33 cellular contexts compared by ENCODE assay signal in the genomic region with DNA sequence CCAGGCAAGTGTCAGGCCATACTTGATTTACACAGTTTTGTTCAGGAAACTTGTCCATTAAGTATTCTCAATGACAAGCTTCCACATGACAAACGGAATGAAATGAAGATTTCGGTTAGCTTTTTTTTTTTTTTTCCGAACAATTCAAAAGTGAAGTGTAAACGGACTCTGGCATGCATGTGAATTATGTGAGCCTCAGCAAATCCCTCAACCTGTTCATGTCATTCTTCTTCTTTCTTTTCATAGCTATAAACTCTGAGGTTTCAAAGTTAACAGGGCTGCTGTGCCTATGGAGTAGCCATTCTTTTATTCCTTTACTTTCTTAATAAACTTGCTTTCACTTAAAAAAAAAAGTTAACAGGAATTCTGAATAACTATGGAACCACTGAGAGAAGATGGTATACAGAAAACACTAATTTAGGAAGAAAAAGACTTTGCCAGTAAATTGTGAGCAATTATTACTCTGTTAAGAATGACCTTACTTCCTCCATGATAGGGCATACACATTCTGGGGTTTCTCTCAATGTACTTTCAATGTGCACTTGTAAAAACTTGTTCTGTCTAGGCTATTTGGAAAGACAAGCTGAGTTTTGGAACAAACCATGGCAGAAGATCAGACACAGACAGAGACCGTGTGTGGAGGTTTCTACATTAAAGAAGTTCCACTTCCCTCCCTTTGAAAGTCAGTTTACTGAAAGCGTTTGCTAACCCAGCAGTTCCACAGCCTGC.
A peak's percentile ranks its signal among the peaks of the same experiment; 100 is the strongest.
DNase-seq lines count a peak whose midpoint lies in the region; ATAC-seq, FAIRE-seq and TF ChIP-seq lines count a peak whose summit lies in the region.
"Had no signal": no experiment of that assay in that cellular context is flagged by ENCODE, and none has a peak within 500 bp of the region (broad histone marks: within the 10 kb centered on the region; RNA-seq: fewer than 3 reads in every experiment).

No MANE protein-coding gene starts in this region.

- no peak overlapping the region for H2BK120ac ChIP-seq in IMR-90 (ENCODE audit: low read depth, low read length)

- 0 out of 2 replicates have a peak overlapping the region, but pooled peaks have one; percentile 20 for H2AK5ac ChIP-seq in IMR-90 (ENCODE audit: low read depth, low read length)

- H3K9ac ChIP-seq in IMR-90 (ENCODE audit: low read depth, low read length): no peak overlapping the region

- WGBS in IMR-90 (ENCODE audit: extremely low coverage in 2 of 2, insufficient read length in 1 of 2), 2 experiments: 100% methylated on average over 2 of the region's 6 CpGs; no CpG with 5 or more reads in 1 of the 2 experiments

- H2AFZ ChIP-seq in IMR-90 (replicated peaks; ENCODE audit: low read length, poor library complexity): no peak overlapping the region

- intact Hi-C loops in CD4-positive, alpha-beta T cell (cut with DNase I, micrococcal nuclease): no loop called here
- intact Hi-C loops in IMR-90 (cut with micrococcal nuclease): no loop called here

- H3K27me3 Mint-ChIP-seq in CD4-positive, alpha-beta T cell: no peaks in the 10 kb centered on the region
- no peaks in the 10 kb centered on the region for H3K27me3 Mint-ChIP-seq in mesothelial cell of epicardium (ENCODE audit: low read depth)
- H3K27me3 Mint-ChIP-seq in endothelial cell (ENCODE audit: unreplicated experiment): peaks cover 5% of the 10 kb centered on the region
- H3K27me3 Mint-ChIP-seq: activated naive CD4-positive, alpha-beta T cell treated with anti-CD3 and anti-CD28 coated beads, Interleukin-2, amount 10 ng/mL, durations not matched to agents 7 days and 5 days; central memory CD8-positive, alpha-beta T cell; memory B cell; naive B cell; stimulated activated naive CD8-positive, alpha-beta T cell treated with anti-CD3 and anti-CD28 coated beads, Interleukin-15, Interleukin-2, amounts not matched to agents 100 ng/mL and 50 ng/mL, for 24 hours; T-cell had no signal

- H3K36me3 ChIP-seq in IMR-90 (ENCODE audit: control insufficient read depth, insufficient read depth, low read length) (peaks cover 15% of the 10 kb centered on the region), bronchial epithelial cell (ENCODE audit: control insufficient read depth, insufficient read depth, low read length) (peaks cover 8% of the 10 kb centered on the region)

- no peak for TF ChIP-seq POLR2A in IMR-90 (IDR thresholded peaks at IDR 0.05; ENCODE audit: low read depth, low read length)

- peaks cover 9% of the 10 kb centered on the region for H3K4me1 ChIP-seq in IMR-90 (ENCODE audit: control insufficient read depth, insufficient read depth, low read length)

- dilution Hi-C loops in IMR-90 (cut with HindIII; ENCODE audit: low sequenced_read_pairs, unreplicated experiment): no loop called here

- no peak overlapping the region for H3K14ac ChIP-seq in IMR-90 (replicated peaks; ENCODE audit: low read depth, low read length)

- H3K27ac ChIP-seq in CD4-positive, alpha-beta T cell (ENCODE audit: low read depth, low read length): no peak overlapping the region
- H3K27ac ChIP-seq in IMR-90 (ENCODE audit: insufficient read depth, low read length): no peak overlapping the region
- H3K27ac ChIP-seq: HL-60, pancreas had no signal

- peaks cover 11% of the 10 kb centered on the region for H3K9me1 ChIP-seq in IMR-90 (ENCODE audit: insufficient read depth, low read length)

- peak overlapping the region; percentile 24 for H3K27ac Mint-ChIP-seq in CD4-positive, alpha-beta T cell
- H3K27ac Mint-ChIP-seq in mesothelial cell of epicardium (peak overlapping the region; percentile 80), endothelial cell (ENCODE audit: unreplicated experiment) (no peak overlapping the region)
- H3K27ac Mint-ChIP-seq: activated naive CD4-positive, alpha-beta T cell treated with anti-CD3 and anti-CD28 coated beads, Interleukin-2, amount 10 ng/mL, durations not matched to agents 7 days and 5 days; CD14-positive monocyte; stimulated activated naive CD8-positive, alpha-beta T cell treated with anti-CD3 and anti-CD28 coated beads, Interleukin-15, Interleukin-2, amounts not matched to agents 100 ng/mL and 50 ng/mL, for 24 hours; T-cell had no signal

- peak; percentile 24 for ATAC-seq in CD4-positive, alpha-beta T cell (ENCODE audit: poor library complexity)
- ATAC-seq in IMR-90 (ENCODE audit: low read depth) (no peak), HG02798 (IDR thresholded peaks at IDR 0.05; ENCODE audit: poor library complexity, unreplicated experiment) (no peak)
- ATAC-seq: activated T-cell treated with anti-CD3 and anti-CD28 coated beads, Interleukin-2, amount 50 U/mL, for 72 hours; HCT116; left cardiac atrium; Panc1; pancreas; right cardiac atrium had no signal

- H3K36me3 Mint-ChIP-seq in CD4-positive, alpha-beta T cell (ENCODE audit: low read depth): peaks cover 64% of the 10 kb centered on the region
- H3K36me3 Mint-ChIP-seq in mesothelial cell of epicardium (peaks cover 30% of the 10 kb centered on the region), endothelial cell (ENCODE audit: low read depth, unreplicated experiment) (peaks cover 17% of the 10 kb centered on the region)

- TF ChIP-seq RAD21 in IMR-90 (IDR thresholded peaks at IDR 0.05; ENCODE audit: low read length): no peak

- H3K4me3 Mint-ChIP-seq in CD4-positive, alpha-beta T cell: no peak overlapping the region
- H3K4me3 Mint-ChIP-seq in mesothelial cell of epicardium (no peak overlapping the region), endothelial cell (ENCODE audit: unreplicated experiment) (no peak overlapping the region)
- H3K4me3 Mint-ChIP-seq: activated naive CD4-positive, alpha-beta T cell treated with anti-CD3 and anti-CD28 coated beads, Interleukin-2, amount 10 ng/mL, durations not matched to agents 7 days and 5 days; activated T-cell treated with anti-CD3 and anti-CD28 coated beads, Interleukin-2, amount 50 U/mL, for 72 hours; CD14-positive monocyte; central memory CD8-positive, alpha-beta T cell; memory B cell; naive B cell; stimulated activated naive CD8-positive, alpha-beta T cell treated with anti-CD3 and anti-CD28 coated beads, Interleukin-15, Interleukin-2, amounts not matched to agents 100 ng/mL and 50 ng/mL, for 24 hours; T-cell had no signal

- CTCF ChIA-PET in CD4-positive, alpha-beta T cell (lab: Charles Lee): no interaction called here
- CTCF ChIA-PET in IMR-90 (lab: Yijun Ruan, JAX): interaction anchor here (0.6 kb wide), 3 partner anchors 16 to 263 kb away, joined by 3 read pairs; no protein-coding TSS in a partner anchor

- no peak overlapping the region for H2BK15ac ChIP-seq in IMR-90 (ENCODE audit: low read depth, low read length)

- FAIRE-seq in bronchial epithelial cell (lab: Jason Lieb, UNC): no peak
- FAIRE-seq: endothelial cell of umbilical vein, GM19239, pancreas, TTC549 had no signal

- H4K5ac ChIP-seq in IMR-90 (ENCODE audit: low read depth, low read length): no peak overlapping the region

- no peak for TF ChIP-seq CTCF in CD4-positive, alpha-beta T cell (IDR thresholded peaks at IDR 0.05)
- TF ChIP-seq CTCF in IMR-90 (conservative IDR thresholded peaks at IDR 0.05; ENCODE audit: low read depth, low read length): no peak
- TF ChIP-seq CTCF in bronchial epithelial cell (IDR thresholded peaks at IDR 0.05; ENCODE audit: insufficient read depth, low read length, severe bottlenecking): no peak
- TF ChIP-seq CTCF in mesothelial cell of epicardium (IDR thresholded peaks at IDR 0.05; ENCODE audit: unreplicated experiment): no peak
- no peak for TF ChIP-seq CTCF in endothelial cell (IDR thresholded peaks at IDR 0.05; ENCODE audit: unreplicated experiment)

- no peak overlapping the region for H3K23ac ChIP-seq in IMR-90 (ENCODE audit: low read depth, low read length)

- in situ Hi-C loops in IMR-90 (cut with MboI; ENCODE audit: low sequenced_read_pairs): no loop called here

- no peak overlapping the region for H3K4me2 ChIP-seq in IMR-90 (ENCODE audit: low read depth, low read length)

- no peak for DNase-seq in CD4-positive, alpha-beta T cell
- DNase-seq in IMR-90: no peak
- DNase-seq in bronchial epithelial cell (ENCODE audit: low read depth): peak; percentile 79
- no peak for DNase-seq in mesothelial cell of epicardium (ENCODE audit: low spot score in 2 of 2, unreplicated experiment in 2 of 2)
- DNase-seq in kidney tubule cell (ENCODE audit: low spot score): no peak
- DNase-seq in NCI-H69 (lab: John Stamatoyannopoulos, UW): no peak
- DNase-seq in endothelial cell (ENCODE audit: low spot score): no peak
- DNase-seq: activated CD4-positive, alpha-beta T cell treated with anti-CD3 and anti-CD28 coated beads for 1 hour; activated naive CD4-positive, alpha-beta T cell treated with anti-CD3 and anti-CD28 coated beads, Interleukin-2, amount 10 ng/mL, durations not matched to agents 7 days and 5 days; activated T-cell treated with anti-CD3 and anti-CD28 coated beads, Interleukin-2, amount 50 U/mL, for 72 hours; anterior cingulate cortex; EL; head of caudate nucleus; left cardiac atrium; naive B cell; NCI-H1436; NCI-H510A treated with DMSO at 0.1 percent for 48 hours; pancreas; right cardiac atrium; stimulated activated CD4-positive, alpha-beta T cell treated with anti-CD3 and anti-CD28 coated beads, Interleukin-12 subunit alpha, Interleukin-12 subunit beta, amount 100 ng/mL, for 4 hours; T-cell; thyroid gland had no signal

- peaks cover 5 to 20% of the 10 kb centered on the region in 2 experiments; a peak in 3 of 4 replicates for H3K79me1 ChIP-seq in IMR-90 (ENCODE audit: low read depth in 1 of 2, low read length in 2 of 2)

- no peak overlapping the region for H3K4me3 ChIP-seq in IMR-90 (ENCODE audit: insufficient read depth, low read depth, low read length)
- H3K4me3 ChIP-seq in bronchial epithelial cell (ENCODE audit: low read depth, low read length): no peak overlapping the region
- H3K4me3 ChIP-seq: pancreas, thyroid gland had no signal

- H2BK20ac ChIP-seq in IMR-90 (ENCODE audit: low read depth, low read length): no peak overlapping the region

- H3K4me1 Mint-ChIP-seq in CD4-positive, alpha-beta T cell (ENCODE audit: low read depth): peaks cover 12% of the 10 kb centered on the region
- H3K4me1 Mint-ChIP-seq in mesothelial cell of epicardium (peaks cover 36% of the 10 kb centered on the region), endothelial cell (ENCODE audit: unreplicated experiment) (no peaks in the 10 kb centered on the region)
- H3K4me1 Mint-ChIP-seq: CD14-positive monocyte; central memory CD8-positive, alpha-beta T cell; memory B cell; naive B cell had no signal

- H3K56ac ChIP-seq in IMR-90 (ENCODE audit: extremely low read depth, insufficient read depth, low read length): no peak overlapping the region

- H3K9me3 ChIP-seq in CD4-positive, alpha-beta T cell (ENCODE audit: control insufficient read depth, low read length): no peaks in the 10 kb centered on the region
- H3K9me3 ChIP-seq in IMR-90 (ENCODE audit: control insufficient read depth, insufficient read depth, low read length): no peaks in the 10 kb centered on the region
- H3K9me3 ChIP-seq: pancreas, thyroid gland had no signal

- peak overlapping the region; percentile 46; the same call in 1 of the 2 replicates for H3K4ac ChIP-seq in IMR-90 (ENCODE audit: low read depth, low read length)

- no peaks in the 10 kb centered on the region for H3K9me3 Mint-ChIP-seq in CD4-positive, alpha-beta T cell
- H3K9me3 Mint-ChIP-seq in mesothelial cell of epicardium: no peaks in the 10 kb centered on the region
- no peaks in the 10 kb centered on the region for H3K9me3 Mint-ChIP-seq in endothelial cell (ENCODE audit: unreplicated experiment)
- H3K9me3 Mint-ChIP-seq: activated naive CD4-positive, alpha-beta T cell treated with anti-CD3 and anti-CD28 coated beads, Interleukin-2, amount 10 ng/mL, durations not matched to agents 7 days and 5 days; activated T-cell treated with anti-CD3 and anti-CD28 coated beads, Interleukin-2, amount 50 U/mL, for 72 hours; central memory CD8-positive, alpha-beta T cell; memory B cell; naive B cell; stimulated activated naive CD8-positive, alpha-beta T cell treated with anti-CD3 and anti-CD28 coated beads, Interleukin-15, Interleukin-2, amounts not matched to agents 100 ng/mL and 50 ng/mL, for 24 hours; T-cell had no signal

- no peak overlapping the region for H4K91ac ChIP-seq in IMR-90 (ENCODE audit: insufficient read depth, low read depth, low read length)

- H2BK5ac ChIP-seq in IMR-90 (ENCODE audit: low read depth, low read length, poor library complexity, severe bottlenecking): no peak overlapping the region

- BruUV-seq in IMR-90 (replicated peaks; lab: Mats Ljungman, UMichigan): no TSS peak

- no peak overlapping the region for H2AK9ac ChIP-seq in IMR-90 (replicated peaks; ENCODE audit: low read depth, low read length, poor library complexity)

- H3K27me3 ChIP-seq in CD4-positive, alpha-beta T cell (ENCODE audit: control insufficient read depth, insufficient read depth, low read length): no peaks in the 10 kb centered on the region
- H3K27me3 ChIP-seq in IMR-90 (ENCODE audit: control insufficient read depth, insufficient read depth, low read length): no peaks in the 10 kb centered on the region
- H3K27me3 ChIP-seq in bronchial epithelial cell (ENCODE audit: control insufficient read depth, insufficient read depth, low read length): no peaks in the 10 kb centered on the region
- H3K27me3 ChIP-seq: pancreas, thyroid gland had no signal

- H4K20me1 ChIP-seq in IMR-90 (ENCODE audit: insufficient read depth, low read length): peaks cover 6% of the 10 kb centered on the region; the same call in 1 of the 2 replicates

- no peak overlapping the region for H4K8ac ChIP-seq in IMR-90 (ENCODE audit: low read depth in 2 of 2, low read length in 2 of 2)

- H3K18ac ChIP-seq in IMR-90 (ENCODE audit: low read depth, low read length): no peak overlapping the region

- POLR2A ChIA-PET in CD4-positive, alpha-beta T cell (lab: Charles Lee): interaction anchor here (1.1 kb wide), 1 partner anchor 140 kb away, joined by 3 read pairs; no protein-coding TSS in a partner anchor
- POLR2A ChIA-PET in IMR-90 (lab: Charles Lee; ENCODE audit: unreplicated experiment): no interaction called here
